ENCODE assay signal across 16 cellular contexts in genomic region chr14:37708481-37708880, GRCh38.
DNase-seq lines count a peak whose midpoint lies in the region; ATAC-seq and TF ChIP-seq lines count a peak whose summit lies in the region.
"Had no signal": no experiment of that assay in that cellular context is flagged by ENCODE, and none has a peak within 500 bp of the region (broad histone marks: within the 10 kb centered on the region; RNA-seq: fewer than 3 reads in every experiment).

No MANE protein-coding gene starts in this region.

- TF ChIP-seq CTCF in AG04449 (IDR thresholded peaks at IDR 0.05; ENCODE audit: insufficient read depth, low read length, missing control alignments) (no peak), upper lobe of left lung (IDR thresholded peaks at IDR 0.05) (no peak)

- H3K36me3 ChIP-seq in adipocyte (ENCODE audit: control insufficient read depth, insufficient read depth, low read length, severe bottlenecking) (no peaks in the 10 kb centered on the region), upper lobe of left lung (no peaks in the 10 kb centered on the region)
- H3K36me3 ChIP-seq: BLaER1 had no signal

- POLR2A ChIA-PET in AG04449 (lab: Yijun Ruan, JAX) = no interaction called here
- POLR2A ChIA-PET in activated CD8-positive, alpha-beta T cell treated with anti-CD3 and anti-CD28 coated beads, Interleukin-2, amount 10 ng/mL, durations not matched to agents 7 days and 5 days (lab: Charles Lee) = no interaction called here

- H3K4me1 ChIP-seq in adipocyte (ENCODE audit: control insufficient read depth, insufficient read depth, low read length) (no peaks in the 10 kb centered on the region), upper lobe of left lung (no peaks in the 10 kb centered on the region)
- H3K4me1 ChIP-seq: A549, BLaER1 had no signal

- H3K9ac ChIP-seq in adipocyte (ENCODE audit: low read length) = no peak overlapping the region
- H3K9ac ChIP-seq: BLaER1 had no signal

- ATAC-seq in activated CD8-positive, alpha-beta T cell treated with anti-CD3 and anti-CD28 coated beads, Interleukin-2, amount 10 ng/mL, durations not matched to agents 7 days and 5 days = no peak
- ATAC-seq in upper lobe of left lung (ENCODE audit: low FRiP score in 2 of 2) (no peak), GM19463 (IDR thresholded peaks at IDR 0.05; ENCODE audit: unreplicated experiment) (no peak)
- ATAC-seq: A549, K562, SK-N-SH treated with all-trans-retinoic acid at 6 μM for 48 hours had no signal

- DNase-seq in AG04449 (ENCODE audit: low read depth, low spot score) = peak; percentile 50
- peak; percentile 7 for DNase-seq in GM03348 (ENCODE audit: low spot score)
- peak; percentile 45 for DNase-seq in adipocyte (ENCODE audit: low read depth)
- peak; percentile 82 for DNase-seq in iris pigment epithelial cell (ENCODE audit: low read depth)
- DNase-seq in activated CD8-positive, alpha-beta T cell treated with anti-CD3 and anti-CD28 coated beads, Interleukin-2, amount 10 ng/mL, durations not matched to agents 7 days and 5 days = no peak
- DNase-seq in upper lobe of left lung = no peak
- DNase-seq in SKM-1 (lab: John Stamatoyannopoulos, UW; ENCODE audit: unreplicated experiment) = no peak
- DNase-seq: NCI-H1048, NCI-H2107, NCI-H345 had no signal

- no peak for TF ChIP-seq EP300 in upper lobe of left lung (IDR thresholded peaks at IDR 0.05)

- no peak overlapping the region for H3K27ac Mint-ChIP-seq in activated CD8-positive, alpha-beta T cell treated with anti-CD3 and anti-CD28 coated beads, Interleukin-2, amount 10 ng/mL, durations not matched to agents 7 days and 5 days

- CTCF ChIA-PET in AG04449 (lab: Yijun Ruan, JAX) = interaction anchor here (0.9 to 8.6 kb wide), 10 partner anchors 8 to 1307 kb away, joined by 3 to 180 read pairs (median 6); no protein-coding TSS in a partner anchor
- CTCF ChIA-PET in activated CD8-positive, alpha-beta T cell treated with anti-CD3 and anti-CD28 coated beads, Interleukin-2, amount 10 ng/mL, durations not matched to agents 7 days and 5 days (lab: Charles Lee) = no interaction called here

- no peaks in the 10 kb centered on the region for H3K4me1 Mint-ChIP-seq in activated CD8-positive, alpha-beta T cell treated with anti-CD3 and anti-CD28 coated beads, Interleukin-2, amount 10 ng/mL, durations not matched to agents 7 days and 5 days (ENCODE audit: low read depth)

- no peaks in the 10 kb centered on the region for H3K27me3 Mint-ChIP-seq in activated CD8-positive, alpha-beta T cell treated with anti-CD3 and anti-CD28 coated beads, Interleukin-2, amount 10 ng/mL, durations not matched to agents 7 days and 5 days (ENCODE audit: low read depth)

- WGBS in upper lobe of left lung, 2 donors = 71 to 74% methylated on average over 2 of the region's 2 CpGs

- H3K9me3 ChIP-seq in adipocyte (ENCODE audit: control insufficient read depth, low read length) = no peaks in the 10 kb centered on the region
- H3K9me3 ChIP-seq in upper lobe of left lung = no peaks in the 10 kb centered on the region
- H3K9me3 ChIP-seq: A549, BLaER1 had no signal

- no peaks in the 10 kb centered on the region for H3K27me3 ChIP-seq in adipocyte (replicated peaks; ENCODE audit: control insufficient read depth, insufficient read depth, low read length)
- no peaks in the 10 kb centered on the region for H3K27me3 ChIP-seq in upper lobe of left lung
- H3K27me3 ChIP-seq: BLaER1 had no signal

- H3K36me3 Mint-ChIP-seq in activated CD8-positive, alpha-beta T cell treated with anti-CD3 and anti-CD28 coated beads, Interleukin-2, amount 10 ng/mL, durations not matched to agents 7 days and 5 days (ENCODE audit: low read depth) = no peaks in the 10 kb centered on the region

- H3K4me3 ChIP-seq in AG04449 (ENCODE audit: low read depth, low read length) (no peak overlapping the region), adipocyte (ENCODE audit: low read length) (no peak overlapping the region), upper lobe of left lung (no peak overlapping the region)
- H3K4me3 ChIP-seq: A549, BLaER1, K562, PC-9 had no signal

- no peak overlapping the region for H3K4me3 Mint-ChIP-seq in activated CD8-positive, alpha-beta T cell treated with anti-CD3 and anti-CD28 coated beads, Interleukin-2, amount 10 ng/mL, durations not matched to agents 7 days and 5 days

- TF ChIP-seq POLR2A in upper lobe of left lung (IDR thresholded peaks at IDR 0.05) = no peak

- no peaks in the 10 kb centered on the region for H3K9me3 Mint-ChIP-seq in activated CD8-positive, alpha-beta T cell treated with anti-CD3 and anti-CD28 coated beads, Interleukin-2, amount 10 ng/mL, durations not matched to agents 7 days and 5 days (ENCODE audit: insufficient read depth)

- no peak overlapping the region for H3K27ac ChIP-seq in upper lobe of left lung
- H3K27ac ChIP-seq: A549, BLaER1, PC-9 had no signal

Comparison
In these comparisons a context has a peak if more than half of its experiments do, and no peak if none do; other contexts are left out.
1. DNase-seq: peak in AG04449 (single experiment), GM03348 (single experiment), adipocyte (single experiment) and iris pigment epithelial cell (single experiment); none in activated CD8-positive, alpha-beta T cell treated with anti-CD3 and anti-CD28 coated beads, Interleukin-2, amount 10 ng/mL, durations not matched to agents 7 days and 5 days (single experiment), upper lobe of left lung (0 of 2) and SKM-1 (single experiment).